ENCODE assay signal across 11 cellular contexts in the genomic region with DNA sequence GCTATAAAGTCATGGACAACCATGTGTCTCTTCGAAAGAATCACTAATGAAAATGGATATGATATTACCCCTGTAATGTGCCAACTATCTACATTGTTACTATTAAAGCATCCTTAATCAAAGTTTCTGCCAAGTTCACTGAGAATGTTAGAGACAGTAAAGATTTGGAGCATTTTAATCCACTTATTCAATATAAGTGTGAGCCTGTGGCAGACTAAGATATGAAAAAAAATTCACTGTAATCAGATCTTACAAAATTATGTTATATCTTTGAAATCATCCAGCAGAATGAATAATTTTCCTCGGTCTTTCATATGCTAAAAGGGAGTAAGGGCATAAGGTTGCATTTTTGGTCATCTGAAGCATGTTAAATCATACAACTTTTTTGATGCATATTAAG. TPM values are rescaled to one million over a fixed set of nuclear protein-coding genes. Genes with fewer than 3 reads are reported as not detected.
DNase-seq lines count a peak whose midpoint lies in the region; ATAC-seq and TF ChIP-seq lines count a peak whose summit lies in the region.
"Had no signal": no experiment of that assay in that cellular context is flagged by ENCODE, and none has a peak within 500 bp of the region (broad histone marks: within the 10 kb centered on the region; RNA-seq: fewer than 3 reads in every experiment).

No MANE protein-coding gene starts in this region.

- H3K4me3 Mint-ChIP-seq in CD4-positive, alpha-beta T cell = no peak overlapping the region
- H3K4me3 Mint-ChIP-seq in chondrocyte (ENCODE audit: unreplicated experiment) = no peak overlapping the region
- H3K4me3 Mint-ChIP-seq: type B pancreatic cell had no signal

- H3K9ac ChIP-seq in SK-N-MC (ENCODE audit: insufficient read length) = peak overlapping the region; percentile 5

- H3K9me3 Mint-ChIP-seq in CD4-positive, alpha-beta T cell = no peaks in the 10 kb centered on the region
- H3K9me3 Mint-ChIP-seq in chondrocyte (ENCODE audit: low read depth) = no peaks in the 10 kb centered on the region
- H3K9me3 Mint-ChIP-seq: type B pancreatic cell had no signal

- H3K27ac ChIP-seq in CD4-positive, alpha-beta T cell (ENCODE audit: low read depth, low read length) = no peak overlapping the region
- peak overlapping the region; percentile 70; the same call in 1 of the 2 replicates for H3K27ac ChIP-seq in SK-N-MC
- peak overlapping the region in 7 of 8 donors; percentile 27 to 75 (median 70) for H3K27ac ChIP-seq in spleen

- H3K36me3 ChIP-seq in SK-N-MC (ENCODE audit: insufficient read depth, low read length) (no peaks in the 10 kb centered on the region), spleen (peaks cover 0 to 7% (median 0%) of the 10 kb centered on the region in 6 donors)

- POLR2A ChIA-PET in CD4-positive, alpha-beta T cell (lab: Charles Lee) = interaction anchor here (1.1 to 1.4 kb wide), 2 partner anchors 13 to 50 kb away, joined by 3 to 7 read pairs; a partner anchor contains a TSS

- WGBS in spleen, 5 donors = 68 to 82% (median 71%) methylated on average over 2 of the region's 2 CpGs

- peaks cover 25 to 60% (median 32%) of the 10 kb centered on the region in 6 donors for H3K4me1 ChIP-seq in spleen

- no peak for ATAC-seq in CD4-positive, alpha-beta T cell (ENCODE audit: poor library complexity)
- ATAC-seq in left colon (no peak), left lobe of liver (no peak)
- ATAC-seq: Right ventricle myocardium inferior had no signal

- TF ChIP-seq CTCF in CD4-positive, alpha-beta T cell (IDR thresholded peaks at IDR 0.05) = no peak
- TF ChIP-seq CTCF in chondrocyte (IDR thresholded peaks at IDR 0.05) (no peak), spleen (IDR thresholded peaks at IDR 0.05 in 8 of 11, conservative IDR thresholded peaks at IDR 0.05 in 3 of 11) (no peak)

- no peak for DNase-seq in CD4-positive, alpha-beta T cell
- DNase-seq in SK-N-MC (ENCODE audit: low read depth, low spot score) (no peak), chondrocyte (ENCODE audit: low spot score) (no peak), spleen (no peak), left colon (no peak), SK-N-DZ (ENCODE audit: low spot score) (no peak), left lobe of liver (ENCODE audit: low spot score) (no peak), cerebellar nuclear complex (lab: John Stamatoyannopoulos, UW) (no peak)
- DNase-seq: MM.1S had no signal

- CTCF ChIA-PET in CD4-positive, alpha-beta T cell (lab: Charles Lee) = interaction anchor here (1.0 to 3.6 kb wide), 2 partner anchors 50 to 238 kb away, joined by 3 to 9 read pairs; a partner anchor contains a TSS

- TF ChIP-seq POLR2A in spleen (IDR thresholded peaks at IDR 0.05) = no peak

- peaks cover 41% of the 10 kb centered on the region for H3K36me3 Mint-ChIP-seq in CD4-positive, alpha-beta T cell (ENCODE audit: low read depth)
- H3K36me3 Mint-ChIP-seq in chondrocyte (ENCODE audit: low read depth) = peaks cover 1% of the 10 kb centered on the region

- H3K4me3 ChIP-seq in SK-N-MC (peak overlapping the region; percentile 43; the same call in 1 of the 2 replicates), spleen (no peak overlapping the region)

- no peaks in the 10 kb centered on the region for H3K27me3 ChIP-seq in CD4-positive, alpha-beta T cell (ENCODE audit: control insufficient read depth, insufficient read depth, low read length)
- H3K27me3 ChIP-seq in spleen (replicated peaks in 1 of 7) = no peaks in the 10 kb centered on the region

- intact Hi-C loops in CD4-positive, alpha-beta T cell (cut with DNase I, micrococcal nuclease) = loop anchor here in 1 of 2 experiments (5.0 kb wide), 1 partner anchor 41 kb away; no protein-coding TSS in a partner anchor
- intact Hi-C loops in spleen (cut with DNase I; ENCODE audit: low total_unique reads) (no loop called here), left colon (cut with DNase I, micrococcal nuclease) (no loop called here)

- no peaks in the 10 kb centered on the region for H3K9me3 ChIP-seq in CD4-positive, alpha-beta T cell (ENCODE audit: control insufficient read depth, low read length)
- H3K9me3 ChIP-seq in SK-N-MC (ENCODE audit: low read depth, low read length) = no peaks in the 10 kb centered on the region
- no peaks in the 10 kb centered on the region for H3K9me3 ChIP-seq in spleen

- H3K27ac Mint-ChIP-seq in CD4-positive, alpha-beta T cell = peak overlapping the region; percentile 46
- peak overlapping the region; percentile 61 for H3K27ac Mint-ChIP-seq in chondrocyte (ENCODE audit: unreplicated experiment)
- H3K27ac Mint-ChIP-seq: type B pancreatic cell had no signal

- no peaks in the 10 kb centered on the region for H3K27me3 Mint-ChIP-seq in CD4-positive, alpha-beta T cell
- no peaks in the 10 kb centered on the region for H3K27me3 Mint-ChIP-seq in chondrocyte (ENCODE audit: low read depth)
- H3K27me3 Mint-ChIP-seq: type B pancreatic cell had no signal

- peaks cover 89% of the 10 kb centered on the region for H3K4me1 Mint-ChIP-seq in CD4-positive, alpha-beta T cell (ENCODE audit: low read depth)
- H3K4me1 Mint-ChIP-seq in chondrocyte (ENCODE audit: low read depth) = peaks cover 34% of the 10 kb centered on the region

RNA-seq across cellular contexts. Expression of a gene that starts 49.9 kb away (rescaled TPM):
- 10 to 100 TPM; 58.8 to 59.8 TPM for total RNA-seq in CD4-positive, alpha-beta T cell
- 19.0 to 25.2 TPM (median 19.1 TPM) in 3 replicates for total RNA-seq in chondrocyte
- total RNA-seq in spleen = 10 to 100 TPM; 20.8 to 43.4 (median 34.2) TPM
- 1 to 10 TPM; 2.7 to 5.0 (median 3.0) TPM for polyA plus RNA-seq in spleen
- 10 to 100 TPM; 14.8 to 16.3 TPM for total RNA-seq in left colon
- polyA plus RNA-seq in SK-N-DZ (2014; cell fraction: cytosol; rRNA removed) = 4.7 and 6.4 TPM in 2 replicates
- polyA plus RNA-seq in SK-N-DZ (2014; cell fraction: nucleus; rRNA removed) = 3.4 and 3.5 TPM in 2 replicates
- 1.0 TPM for total RNA-seq in left lobe of liver
